ENCODE assay signal across 15 cellular contexts in the genomic region with DNA sequence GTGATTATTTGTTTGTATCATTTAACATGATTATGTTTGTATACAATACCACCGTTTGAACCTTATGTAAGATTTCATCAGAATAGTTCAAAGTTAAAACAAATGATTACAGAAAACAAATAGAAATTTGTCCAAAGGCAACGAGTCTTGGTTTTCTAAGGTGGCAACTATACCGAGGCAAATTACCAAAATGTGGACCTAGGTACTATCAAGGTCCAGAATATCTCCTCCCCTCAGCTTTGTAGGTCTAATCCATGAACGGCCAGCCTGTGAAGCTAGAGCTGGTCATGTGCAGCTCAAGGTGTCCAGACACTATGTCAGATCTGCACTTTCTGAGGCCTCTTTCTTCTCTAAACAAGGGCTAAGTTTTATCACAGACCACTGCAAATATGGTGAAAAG.
DNase-seq lines count a peak whose midpoint lies in the region; ATAC-seq and TF ChIP-seq lines count a peak whose summit lies in the region.
"Had no signal": no experiment of that assay in that cellular context is flagged by ENCODE, and none has a peak within 500 bp of the region (broad histone marks: within the 10 kb centered on the region; RNA-seq: fewer than 3 reads in every experiment).

No MANE protein-coding gene starts in this region.

- H3K14ac ChIP-seq in trophoblast cell (ENCODE audit: low read length) = no peak overlapping the region

- H3K36me3 ChIP-seq in Karpas-422 (ENCODE audit: insufficient read depth, low read length) = no peaks in the 10 kb centered on the region
- H3K36me3 ChIP-seq in trophoblast cell (ENCODE audit: control insufficient read depth in 1 of 2, insufficient read depth in 2 of 2, low read length in 2 of 2) = no peaks in the 10 kb centered on the region
- H3K36me3 ChIP-seq: BLaER1, HAP-1 had no signal

- H3K27me3 ChIP-seq in Karpas-422 (ENCODE audit: low read length) (no peaks in the 10 kb centered on the region), trophoblast cell (ENCODE audit: insufficient read depth, low read length) (no peaks in the 10 kb centered on the region)
- H3K27me3 ChIP-seq: BLaER1 had no signal

- ATAC-seq in WTC11 = no peak
- peak; percentile 77 for ATAC-seq in left lobe of liver
- ATAC-seq: CD8-positive, alpha-beta T cell had no signal

- H2BK12ac ChIP-seq in trophoblast cell (ENCODE audit: low read length) = no peak overlapping the region

- peak overlapping the region; percentile 80 for H3K23ac ChIP-seq in trophoblast cell (ENCODE audit: low read length)

- peaks cover 3% of the 10 kb centered on the region for H3K79me1 ChIP-seq in trophoblast cell (ENCODE audit: low read length)

- H4K20me1 ChIP-seq in Karpas-422 (ENCODE audit: insufficient read depth, low read depth, low read length) = no peaks in the 10 kb centered on the region
- H4K20me1 ChIP-seq: BLaER1 had no signal

- H3K9me3 ChIP-seq in Karpas-422 (ENCODE audit: low read length) (no peaks in the 10 kb centered on the region), trophoblast cell (ENCODE audit: insufficient read depth, low read depth, low read length) (no peaks in the 10 kb centered on the region)
- H3K9me3 ChIP-seq: BLaER1, HAP-1 had no signal

- H3K4ac ChIP-seq in trophoblast cell (ENCODE audit: low read depth, low read length) = no peak overlapping the region

- H2BK120ac ChIP-seq in trophoblast cell (ENCODE audit: insufficient read depth, low read length, poor library complexity) = no peak overlapping the region

- no peak overlapping the region for H2AK5ac ChIP-seq in trophoblast cell (ENCODE audit: low read length)

- TF ChIP-seq CTCF in WTC11 (IDR thresholded peaks at IDR 0.05) = no peak

- H4K12ac ChIP-seq in trophoblast cell (ENCODE audit: low read depth, low read length) = no peak overlapping the region

- H3K4me2 ChIP-seq in Karpas-422 (ENCODE audit: low read depth, low read length, poor library complexity, severe bottlenecking) (peak overlapping the region; percentile 62), trophoblast cell (ENCODE audit: low read length) (no peak overlapping the region)
- H3K4me2 ChIP-seq: BLaER1 had no signal

- H2BK5ac ChIP-seq in trophoblast cell (ENCODE audit: low read depth, low read length, poor library complexity) = no peak overlapping the region

- CTCF ChIA-PET in WTC11 (lab: Charles Lee) = interaction anchor here (0.7 to 1.6 kb wide), 4 partner anchors 8 to 134 kb away, joined by 3 to 4 read pairs (median 4); no protein-coding TSS in a partner anchor

- peak overlapping the region; percentile 5; the same call in 1 of the 2 replicates for H2AFZ ChIP-seq in Karpas-422 (ENCODE audit: low read length)
- no peak overlapping the region for H2AFZ ChIP-seq in trophoblast cell (ENCODE audit: insufficient read depth, low read length, poor library complexity)

- H3K4me3 Mint-ChIP-seq in WTC11 = no peak overlapping the region
- H3K4me3 Mint-ChIP-seq: CD14-positive monocyte; CD8-positive, alpha-beta T cell had no signal

- POLR2A ChIA-PET in WTC11 (lab: Charles Lee) = no interaction called here

- no peak overlapping the region for H4K91ac ChIP-seq in trophoblast cell (ENCODE audit: low read depth, low read length)

- H3K18ac ChIP-seq in trophoblast cell (ENCODE audit: low read length) = no peak overlapping the region

- H3K27me3 Mint-ChIP-seq in WTC11 (ENCODE audit: low read depth) = no peaks in the 10 kb centered on the region

- H3K79me2 ChIP-seq in Karpas-422 (ENCODE audit: low read length) (no peaks in the 10 kb centered on the region; the same call in 1 of the 2 replicates), trophoblast cell (ENCODE audit: control insufficient read depth, insufficient read depth, low read length, poor library complexity) (no peaks in the 10 kb centered on the region)

- H3K4me1 ChIP-seq in Karpas-422 (ENCODE audit: low read length) = peaks cover 39% of the 10 kb centered on the region
- peaks cover 2 to 3% of the 10 kb centered on the region in 2 experiments for H3K4me1 ChIP-seq in trophoblast cell (ENCODE audit: control insufficient read depth in 1 of 2, insufficient read depth in 2 of 2, low read length in 2 of 2)
- H3K4me1 ChIP-seq: BLaER1 had no signal

- WGBS in trophoblast cell (ENCODE audit: extremely low coverage, insufficient coverage, insufficient read length) = no CpG with 5 or more reads among the region's 4 CpGs

- peaks cover 15% of the 10 kb centered on the region for H3K4me1 Mint-ChIP-seq in WTC11
- H3K4me1 Mint-ChIP-seq: CD14-positive monocyte had no signal

- H4K8ac ChIP-seq in trophoblast cell (ENCODE audit: low read depth, low read length) = no peak overlapping the region

- H3K36me3 Mint-ChIP-seq in WTC11 = no peaks in the 10 kb centered on the region

- DNase-seq in Karpas-422 (no peak), WTC11 (ENCODE audit: low spot score) (no peak), left lobe of liver (ENCODE audit: low spot score) (no peak), trophoblast cell (no peak), NCI-H82 treated with DMSO at 0.1 percent for 48 hours (lab: John Stamatoyannopoulos, UW; ENCODE audit: unreplicated experiment) (no peak), islet precursor cell (no peak), CD1c-positive myeloid dendritic cell (ENCODE audit: extremely low spot score) (no peak), NCI-H146 (lab: John Stamatoyannopoulos, UW) (no peak)
- DNase-seq: 8988T; Calu3; CD8-positive, alpha-beta T cell; GF-D8 had no signal

- no peak overlapping the region for H3K27ac Mint-ChIP-seq in WTC11
- H3K27ac Mint-ChIP-seq: CD8-positive, alpha-beta T cell had no signal

- H3K9ac ChIP-seq in Karpas-422 (ENCODE audit: low read length) (peak overlapping the region; percentile 37; the same call in 1 of the 2 replicates), trophoblast cell (ENCODE audit: low read length) (no peak overlapping the region)
- H3K9ac ChIP-seq: BLaER1 had no signal

- H3K4me3 ChIP-seq in Karpas-422 (ENCODE audit: low read length) (0 out of 2 replicates have a peak overlapping the region, but pooled peaks have one; percentile 25), trophoblast cell (ENCODE audit: low read depth, low read length) (no peak overlapping the region)
- H3K4me3 ChIP-seq: BLaER1, HAP-1 had no signal

- no peaks in the 10 kb centered on the region for H3K9me2 ChIP-seq in Karpas-422 (replicated peaks; ENCODE audit: insufficient read depth, low read length)

- H3K9me3 Mint-ChIP-seq in WTC11 = peaks cover 4% of the 10 kb centered on the region; the same call in 1 of the 2 replicates
- H3K9me3 Mint-ChIP-seq: CD8-positive, alpha-beta T cell had no signal

- H3K27ac ChIP-seq in Karpas-422 (ENCODE audit: low read length) (peak overlapping the region; percentile 77), trophoblast cell (ENCODE audit: low read depth, low read length) (no peak overlapping the region)
- H3K27ac ChIP-seq: BLaER1 had no signal

TF ChIP-seq in WTC11, 78 proteins besides CTCF, POLR2A, EP300 and RAD21:
- peak; percentile 66 for TF ChIP-seq GABPB1 (CRISPR knock-in tag; IDR thresholded peaks at IDR 0.05)
- TF ChIP-seq, protein P1, sequence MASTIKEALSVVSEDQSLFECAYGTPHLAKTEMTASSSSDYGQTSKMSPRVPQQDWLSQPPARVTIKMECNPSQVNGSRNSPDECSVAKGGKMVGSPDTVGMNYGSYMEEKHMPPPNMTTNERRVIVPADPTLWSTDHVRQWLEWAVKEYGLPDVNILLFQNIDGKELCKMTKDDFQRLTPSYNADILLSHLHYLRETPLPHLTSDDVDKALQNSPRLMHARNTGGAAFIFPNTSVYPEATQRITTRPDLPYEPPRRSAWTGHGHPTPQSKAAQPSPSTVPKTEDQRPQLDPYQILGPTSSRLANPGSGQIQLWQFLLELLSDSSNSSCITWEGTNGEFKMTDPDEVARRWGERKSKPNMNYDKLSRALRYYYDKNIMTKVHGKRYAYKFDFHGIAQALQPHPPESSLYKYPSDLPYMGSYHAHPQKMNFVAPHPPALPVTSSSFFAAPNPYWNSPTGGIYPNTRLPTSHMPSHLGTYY (CRISPR knock-in tag; IDR thresholded peaks at IDR 0.05) = no peak
TF ChIP-seq in WTC11: peak in this region for 1.
